8 cellular contexts compared by ENCODE assay signal in genomic region chr11:119092880-119093665, GRCh38. TPM values are rescaled to one million over a fixed set of nuclear protein-coding genes. Genes with fewer than 3 reads are reported as not detected.
A peak's percentile ranks its signal among the peaks of the same experiment; 100 is the strongest.
DNase-seq lines count a peak whose midpoint lies in the region; ATAC-seq and TF ChIP-seq lines count a peak whose summit lies in the region.

No MANE protein-coding gene starts in this region.

- peaks cover 15% of the 10 kb centered on the region for H3K36me3 ChIP-seq in CD4-positive, alpha-beta memory T cell (ENCODE audit: insufficient read depth, low read length)
- H3K36me3 ChIP-seq in HUES64 (ENCODE audit: insufficient read depth, low read length): peaks cover 71% of the 10 kb centered on the region
- H3K36me3 ChIP-seq in naive thymus-derived CD4-positive, alpha-beta T cell (ENCODE audit: control insufficient read depth in 2 of 3, insufficient read depth in 3 of 3, low read length in 3 of 3): peaks cover 4 to 19% (median 15%) of the 10 kb centered on the region in 3 experiments
- H3K36me3 ChIP-seq in upper lobe of left lung: peaks cover 3 to 31% (median 9%) of the 10 kb centered on the region in 4 donors

- H3K36me3 Mint-ChIP-seq in CD4-positive, alpha-beta memory T cell: peaks cover 10 to 34% of the 10 kb centered on the region in 2 donors
- peaks cover 31% of the 10 kb centered on the region for H3K36me3 Mint-ChIP-seq in brain
- H3K36me3 Mint-ChIP-seq in naive thymus-derived CD4-positive, alpha-beta T cell: peaks cover 4 to 37% (median 12%) of the 10 kb centered on the region in 5 donors

- H3K4me3 ChIP-seq in CD4-positive, alpha-beta memory T cell (ENCODE audit: low read length in 2 of 2): peak overlapping the region in 1 of 2 donors; percentile 87
- peak overlapping the region; percentile 90 for H3K4me3 ChIP-seq in HUES64 (ENCODE audit: low read length)
- peak overlapping the region; percentile 94 for H3K4me3 ChIP-seq in naive thymus-derived CD4-positive, alpha-beta T cell (ENCODE audit: low read length)
- H3K4me3 ChIP-seq in upper lobe of left lung: peak overlapping the region in 2 of 4 donors; percentile 74 to 98

- TF ChIP-seq CTCF in brain (conservative IDR thresholded peaks at IDR 0.05) (no peak), upper lobe of left lung (IDR thresholded peaks at IDR 0.05) (no peak)

- no peak for TF ChIP-seq EP300 in upper lobe of left lung (IDR thresholded peaks at IDR 0.05)

- H3K27me3 Mint-ChIP-seq in CD4-positive, alpha-beta memory T cell: peaks cover 0 to 1% of the 10 kb centered on the region in 2 donors
- peaks cover 5% of the 10 kb centered on the region for H3K27me3 Mint-ChIP-seq in brain
- H3K27me3 Mint-ChIP-seq in naive thymus-derived CD4-positive, alpha-beta T cell: peaks cover 0 to 3% (median 0%) of the 10 kb centered on the region in 5 donors

- H3K9me3 Mint-ChIP-seq in CD4-positive, alpha-beta memory T cell: peaks cover 0 to 12% (median 0%) of the 10 kb centered on the region in 8 donors
- peaks cover 0 to 4% (median 0%) of the 10 kb centered on the region in 5 experiments for H3K9me3 Mint-ChIP-seq in brain
- H3K9me3 Mint-ChIP-seq in naive thymus-derived CD4-positive, alpha-beta T cell: peaks cover 0 to 6% (median 0%) of the 10 kb centered on the region in 11 donors

- DNase-seq in CD4-positive, alpha-beta memory T cell: no peak
- peak in 1 of 9 donors; percentile 7 for DNase-seq in naive thymus-derived CD4-positive, alpha-beta T cell
- no peak for DNase-seq in activated CD8-positive, alpha-beta memory T cell treated with anti-CD3 and anti-CD28 coated beads, Interleukin-2, amount 50 U/mL, for 4 hours
- DNase-seq in upper lobe of left lung (no peak), inferior parietal cortex (ENCODE audit: extremely low spot score) (no peak), NCI-H1417 treated with DMSO at 0.1 percent for 48 hours (lab: John Stamatoyannopoulos, UW) (no peak)

- no peaks in the 10 kb centered on the region for H3K27me3 ChIP-seq in CD4-positive, alpha-beta memory T cell (ENCODE audit: insufficient read depth, low read length)
- H3K27me3 ChIP-seq in HUES64 (ENCODE audit: insufficient read depth, low read length): no peaks in the 10 kb centered on the region
- H3K27me3 ChIP-seq in naive thymus-derived CD4-positive, alpha-beta T cell (ENCODE audit: control insufficient read depth in 2 of 2, insufficient read depth in 2 of 2, low read length in 2 of 2): no peaks in the 10 kb centered on the region
- no peaks in the 10 kb centered on the region for H3K27me3 ChIP-seq in upper lobe of left lung

- CTCF ChIA-PET in CD4-positive, alpha-beta memory T cell (lab: Charles Lee; ENCODE audit: partially characterized antibody): interaction anchor here (2.2 to 2.7 kb wide), 2 partner anchors 14 to 19 kb away, joined by 5 to 11 read pairs; partner anchors contain the start of gene C2CD2L
- CTCF ChIA-PET in naive thymus-derived CD4-positive, alpha-beta T cell (lab: Charles Lee): no interaction called here

- peaks cover 16 to 45% (median 26%) of the 10 kb centered on the region in 4 donors for H3K4me1 Mint-ChIP-seq in CD4-positive, alpha-beta memory T cell
- peaks cover 51% of the 10 kb centered on the region for H3K4me1 Mint-ChIP-seq in brain
- peaks cover 16 to 66% (median 24%) of the 10 kb centered on the region in 7 donors for H3K4me1 Mint-ChIP-seq in naive thymus-derived CD4-positive, alpha-beta T cell

- H3K9me3 ChIP-seq in CD4-positive, alpha-beta memory T cell (ENCODE audit: control insufficient read depth in 1 of 2, low read length in 2 of 2): no peaks in the 10 kb centered on the region
- no peaks in the 10 kb centered on the region for H3K9me3 ChIP-seq in HUES64 (ENCODE audit: insufficient read depth, low read depth, low read length)
- no peaks in the 10 kb centered on the region for H3K9me3 ChIP-seq in naive thymus-derived CD4-positive, alpha-beta T cell (ENCODE audit: control insufficient read depth in 2 of 3, low read length in 3 of 3)
- H3K9me3 ChIP-seq in upper lobe of left lung: no peaks in the 10 kb centered on the region

- POLR2A ChIA-PET in CD4-positive, alpha-beta memory T cell (lab: Charles Lee; ENCODE audit: partially characterized antibody): interaction anchor here (0.8 to 5.9 kb wide), 7 partner anchors 10 to 231 kb away, joined by 3 to 210 read pairs (median 6); partner anchors contain the start of genes C2CD2L, DPAGT1, HINFP and RPS25
- POLR2A ChIA-PET in naive thymus-derived CD4-positive, alpha-beta T cell (lab: Charles Lee): interaction anchor here (0.6 to 20.2 kb wide), 9 partner anchors 8 to 220 kb away, joined by 3 to 435 read pairs (median 6); partner anchors contain the start of genes C2CD2L, CENATAC, HINFP and HMBS

- peaks cover 27% of the 10 kb centered on the region for H3K4me1 ChIP-seq in CD4-positive, alpha-beta memory T cell (ENCODE audit: insufficient read depth, low read length)
- peaks cover 12% of the 10 kb centered on the region; the same call in 1 of the 2 replicates for H3K4me1 ChIP-seq in HUES64 (ENCODE audit: insufficient read depth, low read length)
- peaks cover 7 to 21% of the 10 kb centered on the region in 2 donors for H3K4me1 ChIP-seq in naive thymus-derived CD4-positive, alpha-beta T cell (ENCODE audit: control insufficient read depth in 2 of 2, insufficient read depth in 2 of 2, low read length in 2 of 2)
- H3K4me1 ChIP-seq in upper lobe of left lung: peaks cover 24 to 26% (median 26%) of the 10 kb centered on the region in 4 donors

- H3K4me3 Mint-ChIP-seq in CD4-positive, alpha-beta memory T cell: peak overlapping the region; percentile 81 to 97 (median 90)
- peak overlapping the region; percentile 90 to 97 (median 93) for H3K4me3 Mint-ChIP-seq in brain
- peak overlapping the region; percentile 88 to 97 (median 91) for H3K4me3 Mint-ChIP-seq in naive thymus-derived CD4-positive, alpha-beta T cell

- WGBS in HUES64: 66% methylated on average over 10 of the region's 12 CpGs
- WGBS in upper lobe of left lung, 2 donors: 52 to 64% methylated on average over 8 to 12 of the region's 12 CpGs

- no peak for TF ChIP-seq POLR2A in upper lobe of left lung (IDR thresholded peaks at IDR 0.05)

- peak overlapping the region; percentile 98; the same call in 1 of the 2 replicates for H3K9ac ChIP-seq in HUES64 (ENCODE audit: low read depth, low read length)

- peak overlapping the region; percentile 81 for H3K27ac ChIP-seq in CD4-positive, alpha-beta memory T cell (ENCODE audit: low read depth, low read length)
- no peak overlapping the region; the same call in 1 of the 2 replicates for H3K27ac ChIP-seq in HUES64 (ENCODE audit: low read depth, low read length)
- H3K27ac ChIP-seq in naive thymus-derived CD4-positive, alpha-beta T cell (ENCODE audit: low read depth, low read length): peak overlapping the region; percentile 75
- peak overlapping the region in 2 of 4 donors; percentile 95 to 96 for H3K27ac ChIP-seq in upper lobe of left lung

- no peak for ATAC-seq in naive thymus-derived CD4-positive, alpha-beta T cell
- ATAC-seq in upper lobe of left lung (ENCODE audit: low FRiP score in 2 of 2): no peak

- intact Hi-C loops in CD4-positive, alpha-beta memory T cell (cut with micrococcal nuclease): no loop called here
- intact Hi-C loops in naive thymus-derived CD4-positive, alpha-beta T cell (cut with micrococcal nuclease): no loop called here

- H3K27ac Mint-ChIP-seq in CD4-positive, alpha-beta memory T cell: peak overlapping the region; percentile 68 to 93 (median 86)
- H3K27ac Mint-ChIP-seq in brain: peak overlapping the region; percentile 83 to 97 (median 96)
- H3K27ac Mint-ChIP-seq in naive thymus-derived CD4-positive, alpha-beta T cell: peak overlapping the region in 6 of 9 donors; percentile 71 to 86 (median 80)

RNA-seq across cellular contexts. Expression of gene HMBS, which starts 8.4 kb away (rescaled TPM):
- total RNA-seq in CD4-positive, alpha-beta memory T cell: 1 to 10 TPM; 5.1 to 5.8 TPM
- polyA plus RNA-seq in CD4-positive, alpha-beta memory T cell: 10 to 100 TPM; 17.7 to 21.2 TPM
- 49.6 TPM for polyA plus RNA-seq in HUES64 (2013, experiment 1 of 2)
- 53.7 TPM for polyA plus RNA-seq in HUES64 (2013, experiment 2 of 2)
- 28.1 TPM for polyA plus RNA-seq in brain (ENCODE audit: insufficient read depth, low read depth, low replicate concordance)
- total RNA-seq in naive thymus-derived CD4-positive, alpha-beta T cell: 10 to 100 TPM in 1 of 5 experiments, 1 to 10 TPM in 4; 6.7 to 25.4 (median 7.7) TPM
- 10 to 100 TPM; 20.8 to 25.3 TPM for polyA plus RNA-seq in naive thymus-derived CD4-positive, alpha-beta T cell
- 10 to 100 TPM in 5 of 6 donors, 1 to 10 TPM in 1; 8.4 to 20.4 (median 13.4) TPM for total RNA-seq in upper lobe of left lung

RNA-seq across cellular contexts. Expression of gene DPAGT1, which starts 8.6 kb away (rescaled TPM):
- total RNA-seq in CD4-positive, alpha-beta memory T cell: 10 to 100 TPM; 52.0 to 52.3 TPM
- polyA plus RNA-seq in CD4-positive, alpha-beta memory T cell: 10 to 100 TPM; 32.9 to 52.3 TPM
- 38.6 TPM for polyA plus RNA-seq in HUES64 (2013, experiment 1 of 2)
- 37.2 TPM for polyA plus RNA-seq in HUES64 (2013, experiment 2 of 2)
- polyA plus RNA-seq in brain (ENCODE audit: insufficient read depth, low read depth, low replicate concordance): 43.8 TPM
- 10 to 100 TPM; 21.9 to 63.9 (median 37.9) TPM for total RNA-seq in naive thymus-derived CD4-positive, alpha-beta T cell
- polyA plus RNA-seq in naive thymus-derived CD4-positive, alpha-beta T cell: 10 to 100 TPM; 25.0 to 32.6 TPM
- total RNA-seq in upper lobe of left lung: 10 to 100 TPM; 18.6 to 43.9 (median 28.3) TPM

RNA-seq across cellular contexts. Expression of gene C2CD2L, which starts 14.1 kb away (rescaled TPM):
- total RNA-seq in CD4-positive, alpha-beta memory T cell: 10 to 100 TPM; 35.2 to 37.5 TPM
- 10 to 100 TPM in 1 of 2 donors, 1 to 10 TPM in 1; 2.6 to 13.3 TPM for polyA plus RNA-seq in CD4-positive, alpha-beta memory T cell
- 1.7 TPM for polyA plus RNA-seq in HUES64 (2013, experiment 1 of 2)
- 2.2 TPM for polyA plus RNA-seq in HUES64 (2013, experiment 2 of 2)
- polyA plus RNA-seq in brain (ENCODE audit: insufficient read depth, low read depth, low replicate concordance): 48.0 TPM
- total RNA-seq in naive thymus-derived CD4-positive, alpha-beta T cell: 10 to 100 TPM; 24.7 to 40.7 (median 36.1) TPM
- 10 to 100 TPM in 1 of 2 donors, 1 to 10 TPM in 1; 2.7 to 10.2 TPM for polyA plus RNA-seq in naive thymus-derived CD4-positive, alpha-beta T cell
- total RNA-seq in upper lobe of left lung: 10 to 100 TPM; 13.0 to 26.2 (median 19.8) TPM

RNA-seq across cellular contexts. Expression of gene VPS11, which starts 25.5 kb away (rescaled TPM):
- total RNA-seq in CD4-positive, alpha-beta memory T cell: 10 to 100 TPM; 56.2 to 61.2 TPM
- 10 to 100 TPM; 36.0 to 61.7 TPM for polyA plus RNA-seq in CD4-positive, alpha-beta memory T cell
- 18.2 TPM for polyA plus RNA-seq in HUES64 (2013, experiment 1 of 2)
- polyA plus RNA-seq in HUES64 (2013, experiment 2 of 2): 16.6 TPM
- polyA plus RNA-seq in brain (ENCODE audit: insufficient read depth, low read depth, low replicate concordance): 59.4 TPM
- 10 to 100 TPM; 39.0 to 73.9 (median 57.1) TPM for total RNA-seq in naive thymus-derived CD4-positive, alpha-beta T cell
- polyA plus RNA-seq in naive thymus-derived CD4-positive, alpha-beta T cell: 10 to 100 TPM; 40.3 to 72.1 TPM
- 10 to 100 TPM; 24.9 to 88.0 (median 40.4) TPM for total RNA-seq in upper lobe of left lung

RNA-seq across cellular contexts. Expression of gene HINFP, which starts 28.3 kb away (rescaled TPM):
- total RNA-seq in CD4-positive, alpha-beta memory T cell: 10 to 100 TPM; 70.8 to 75.3 TPM
- polyA plus RNA-seq in CD4-positive, alpha-beta memory T cell: 10 to 100 TPM in 1 of 2 donors, 1 to 10 TPM in 1; 9.3 to 16.0 TPM
- 17.8 TPM for polyA plus RNA-seq in HUES64 (2013, experiment 1 of 2)
- 20.6 TPM for polyA plus RNA-seq in HUES64 (2013, experiment 2 of 2)
- 28.0 TPM for polyA plus RNA-seq in brain (ENCODE audit: insufficient read depth, low read depth, low replicate concordance)
- 10 to 100 TPM; 30.7 to 79.7 (median 42.7) TPM for total RNA-seq in naive thymus-derived CD4-positive, alpha-beta T cell
- 10 to 100 TPM; 14.7 to 24.1 TPM for polyA plus RNA-seq in naive thymus-derived CD4-positive, alpha-beta T cell
- 10 to 100 TPM; 22.3 to 90.1 (median 25.6) TPM for total RNA-seq in upper lobe of left lung
